In the genomic region with DNA sequence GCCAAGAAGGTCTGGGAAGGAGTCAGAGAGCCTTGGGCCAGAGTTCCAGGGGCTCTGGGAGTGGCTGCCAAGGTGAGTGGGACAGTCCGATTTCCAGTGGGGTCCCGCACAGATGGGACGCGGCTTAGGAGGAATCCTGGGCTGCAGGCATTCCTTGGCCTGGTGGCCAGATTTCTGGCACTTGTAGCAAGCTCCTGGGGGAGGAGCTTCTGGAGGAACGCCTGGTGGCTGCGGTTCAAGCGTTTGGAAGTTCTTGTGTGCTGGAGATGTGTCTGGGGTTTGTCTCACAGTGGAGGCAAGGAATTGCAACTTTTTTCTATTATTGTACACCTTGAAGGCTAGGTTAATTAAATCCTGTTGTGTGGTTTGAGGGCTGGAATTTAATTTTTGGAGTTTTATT, we compare ENCODE assay signal across 5 cellular contexts. TPM values are rescaled to one million over a fixed set of nuclear protein-coding genes. Genes with fewer than 3 reads are reported as not detected.
"Had no signal": no experiment of that assay in that cellular context is flagged by ENCODE, and none has a peak within 500 bp of the region (broad histone marks: within the 10 kb centered on the region; RNA-seq: fewer than 3 reads in every experiment).

No MANE protein-coding gene starts in this region.

RNA-seq across cellular contexts. Expression of a gene that starts 28.6 kb away (rescaled TPM):
- total RNA-seq: mesothelial cell of epicardium, myocyte, occipital lobe, osteocyte, progenitor cell of endocrine pancreas had no signal
